In genomic region chr2:217868265-217868892, GRCh38 we compare ENCODE assay signal across 23 cellular contexts.
A peak's percentile ranks its signal among the peaks of the same experiment; 100 is the strongest.
DNase-seq lines count a peak whose midpoint lies in the region; ATAC-seq, FAIRE-seq and TF ChIP-seq lines count a peak whose summit lies in the region.
"Had no signal": no experiment of that assay in that cellular context is flagged by ENCODE, and none has a peak within 500 bp of the region (broad histone marks: within the 10 kb centered on the region; RNA-seq: fewer than 3 reads in every experiment).

No MANE protein-coding gene starts in this region.

- intact Hi-C loops in lower lobe of right lung (cut with DNase I) (no loop called here), vagina (cut with DNase I) (no loop called here), dorsolateral prefrontal cortex (cut with DNase I) (no loop called here)

- peaks cover 99% of the 10 kb centered on the region for H4K20me1 ChIP-seq in astrocyte (ENCODE audit: insufficient read depth, low read length)

- TF ChIP-seq CTCF in astrocyte (IDR thresholded peaks at IDR 0.05; ENCODE audit: insufficient read depth, low read depth, low read length) = no peak
- TF ChIP-seq CTCF in lower lobe of right lung (IDR thresholded peaks at IDR 0.05) = no peak
- no peak for TF ChIP-seq CTCF in vagina (IDR thresholded peaks at IDR 0.05)
- no peak for TF ChIP-seq CTCF in dorsolateral prefrontal cortex (IDR thresholded peaks at IDR 0.05 in 54 of 56, conservative IDR thresholded peaks at IDR 0.05 in 2 of 56; ENCODE audit: low read depth in 1 of 56, partially characterized antibody in 56 of 56)

- no peak for ATAC-seq in lower lobe of right lung
- ATAC-seq in HG03565 (IDR thresholded peaks at IDR 0.05; ENCODE audit: unreplicated experiment) = no peak
- ATAC-seq: activated naive CD8-positive, alpha-beta T cell treated with anti-CD3 and anti-CD28 coated beads, Interleukin-2, amount 50 U/mL, for 24 hours; activated T-cell treated with anti-CD3 and anti-CD28 coated beads, Interleukin-2, amount 50 U/mL, for 4 hours; body of pancreas; naive thymus-derived CD8-positive, alpha-beta T cell; stimulated activated memory B cell treated with anti-CD40 and anti-IgM and Interleukin-4, amounts not matched to agents 10 μg/mL and 1 μg/mL and 100 μg/mL, for 72 hours had no signal

- H3K27me3 ChIP-seq in astrocyte (ENCODE audit: insufficient read depth, low read length) = no peaks in the 10 kb centered on the region
- no peaks in the 10 kb centered on the region for H3K27me3 ChIP-seq in lower lobe of right lung (ENCODE audit: low read depth)
- no peaks in the 10 kb centered on the region for H3K27me3 ChIP-seq in rectal smooth muscle tissue (ENCODE audit: control insufficient read depth, insufficient read depth, low read length)
- H3K27me3 ChIP-seq in vagina = no peaks in the 10 kb centered on the region
- no peaks in the 10 kb centered on the region for H3K27me3 ChIP-seq in dorsolateral prefrontal cortex
- H3K27me3 ChIP-seq: body of pancreas, suprapubic skin had no signal

- DNase-seq in astrocyte (ENCODE audit: low read depth) (no peak), lower lobe of right lung (no peak), vagina (ENCODE audit: extremely low spot score in 2 of 2) (no peak), dorsolateral prefrontal cortex (no peak), DMS79 (lab: John Stamatoyannopoulos, UW) (no peak)
- DNase-seq: activated B cell treated with CpG ODN at 0.5 μM for 24 hours; activated naive CD8-positive, alpha-beta T cell treated with anti-CD3 and anti-CD28 coated beads, Interleukin-2, amount 50 U/mL, for 24 hours; activated T-cell treated with anti-CD3 and anti-CD28 coated beads, Interleukin-2, amount 50 U/mL, for 4 hours; body of pancreas; cerebellar nuclear complex; H9; immature natural killer cell; naive thymus-derived CD8-positive, alpha-beta T cell; NCI-H1694; occipital lobe; PC-9; SK-N-SH had no signal

- H3K9me3 ChIP-seq in astrocyte (ENCODE audit: insufficient read depth, low read depth, low read length) = no peaks in the 10 kb centered on the region
- no peaks in the 10 kb centered on the region for H3K9me3 ChIP-seq in lower lobe of right lung
- H3K9me3 ChIP-seq in vagina = no peaks in the 10 kb centered on the region
- H3K9me3 ChIP-seq: body of pancreas, SK-N-SH, suprapubic skin had no signal

- H3K27ac ChIP-seq in astrocyte (ENCODE audit: low read depth, low read length) = no peak overlapping the region
- peak overlapping the region; percentile 11 for H3K27ac ChIP-seq in lower lobe of right lung
- peak overlapping the region; percentile 60 for H3K27ac ChIP-seq in rectal smooth muscle tissue (ENCODE audit: low read depth, low read length)
- peak overlapping the region; percentile 62 for H3K27ac ChIP-seq in vagina
- H3K27ac ChIP-seq in dorsolateral prefrontal cortex = no peak overlapping the region
- H3K27ac ChIP-seq: body of pancreas, PC-9 had no signal

- H3K36me3 Mint-ChIP-seq in astrocyte (ENCODE audit: low read depth, unreplicated experiment) = peaks cover 53% of the 10 kb centered on the region
- H3K36me3 Mint-ChIP-seq: immature natural killer cell; naive thymus-derived CD8-positive, alpha-beta T cell; stimulated activated memory B cell treated with anti-CD40 and anti-IgM and Interleukin-4, amounts not matched to agents 10 μg/mL and 1 μg/mL and 100 μg/mL, for 72 hours had no signal

- no peak overlapping the region for H3K4me2 ChIP-seq in astrocyte (ENCODE audit: low read length)
- H3K4me2 ChIP-seq: PC-9 had no signal

- no peaks in the 10 kb centered on the region for H3K9me3 Mint-ChIP-seq in astrocyte (ENCODE audit: unreplicated experiment)
- H3K9me3 Mint-ChIP-seq: activated naive CD8-positive, alpha-beta T cell treated with anti-CD3 and anti-CD28 coated beads, Interleukin-2, amount 50 U/mL, for 24 hours; H9; naive thymus-derived CD8-positive, alpha-beta T cell; stimulated activated memory B cell treated with anti-CD40 and anti-IgM and Interleukin-4, amounts not matched to agents 10 μg/mL and 1 μg/mL and 100 μg/mL, for 72 hours had no signal

- H3K36me3 ChIP-seq in astrocyte (ENCODE audit: insufficient read depth, low read length) (peaks cover 49% of the 10 kb centered on the region), lower lobe of right lung (peaks cover 100% of the 10 kb centered on the region), rectal smooth muscle tissue (ENCODE audit: control insufficient read depth, insufficient read depth, low read length) (peaks cover 27% of the 10 kb centered on the region), vagina (peaks cover 0 to 38% of the 10 kb centered on the region in 2 donors)

- H3K9ac ChIP-seq in astrocyte (ENCODE audit: low read length) (no peak overlapping the region), rectal smooth muscle tissue (ENCODE audit: low read length) (no peak overlapping the region)
- H3K9ac ChIP-seq: SK-N-SH had no signal

- FAIRE-seq in astrocyte (lab: Jason Lieb, UNC) = peak; percentile 69
- FAIRE-seq: GM12891, urothelium cell line had no signal

- peaks cover 20% of the 10 kb centered on the region for H3K4me1 Mint-ChIP-seq in astrocyte (ENCODE audit: low read depth, unreplicated experiment)
- H3K4me1 Mint-ChIP-seq: immature natural killer cell had no signal

- H3K4me3 Mint-ChIP-seq in astrocyte (ENCODE audit: unreplicated experiment) = no peak overlapping the region
- H3K4me3 Mint-ChIP-seq: activated B cell treated with CpG ODN at 0.5 μM for 24 hours; activated naive CD8-positive, alpha-beta T cell treated with anti-CD3 and anti-CD28 coated beads, Interleukin-2, amount 50 U/mL, for 24 hours; activated T-cell treated with anti-CD3 and anti-CD28 coated beads, Interleukin-2, amount 50 U/mL, for 4 hours; H9; immature natural killer cell; naive thymus-derived CD8-positive, alpha-beta T cell; stimulated activated memory B cell treated with anti-CD40 and anti-IgM and Interleukin-4, amounts not matched to agents 10 μg/mL and 1 μg/mL and 100 μg/mL, for 72 hours had no signal

- H3K27me3 Mint-ChIP-seq in astrocyte (ENCODE audit: low read depth, unreplicated experiment) = no peaks in the 10 kb centered on the region
- H3K27me3 Mint-ChIP-seq: activated naive CD8-positive, alpha-beta T cell treated with anti-CD3 and anti-CD28 coated beads, Interleukin-2, amount 50 U/mL, for 24 hours had no signal

- peaks cover 3% of the 10 kb centered on the region for H3K79me2 ChIP-seq in astrocyte (ENCODE audit: insufficient read depth, low read length)

- peaks cover 8% of the 10 kb centered on the region for H3K4me1 ChIP-seq in astrocyte (ENCODE audit: insufficient read depth, low read length)
- H3K4me1 ChIP-seq in lower lobe of right lung = peaks cover 16% of the 10 kb centered on the region
- peaks cover 22% of the 10 kb centered on the region for H3K4me1 ChIP-seq in rectal smooth muscle tissue (ENCODE audit: control insufficient read depth, insufficient read depth, low read length)
- H3K4me1 ChIP-seq in vagina = peaks cover 63% of the 10 kb centered on the region
- H3K4me1 ChIP-seq: body of pancreas had no signal

- H3K27ac Mint-ChIP-seq in astrocyte (ENCODE audit: unreplicated experiment) = no peak overlapping the region
- H3K27ac Mint-ChIP-seq: activated B cell treated with CpG ODN at 0.5 μM for 24 hours; activated naive CD8-positive, alpha-beta T cell treated with anti-CD3 and anti-CD28 coated beads, Interleukin-2, amount 50 U/mL, for 24 hours; H9; immature natural killer cell; naive thymus-derived CD8-positive, alpha-beta T cell; stimulated activated memory B cell treated with anti-CD40 and anti-IgM and Interleukin-4, amounts not matched to agents 10 μg/mL and 1 μg/mL and 100 μg/mL, for 72 hours had no signal

- no peak overlapping the region for H2AFZ ChIP-seq in astrocyte (ENCODE audit: low read depth, low read length)
- H2AFZ ChIP-seq: PC-9 had no signal

- TF ChIP-seq POLR2A in vagina (IDR thresholded peaks at IDR 0.05) = no peak

- H3K4me3 ChIP-seq in astrocyte (ENCODE audit: insufficient read depth, low read depth, low read length) = no peak overlapping the region
- H3K4me3 ChIP-seq in lower lobe of right lung = no peak overlapping the region
- H3K4me3 ChIP-seq in rectal smooth muscle tissue (ENCODE audit: low read length) = no peak overlapping the region
- H3K4me3 ChIP-seq in vagina = no peak overlapping the region
- H3K4me3 ChIP-seq in dorsolateral prefrontal cortex = no peak overlapping the region
- H3K4me3 ChIP-seq: body of pancreas, PC-9, suprapubic skin had no signal

Comparison
In these comparisons a context has a peak if more than half of its experiments do, and no peak if none do; other contexts are left out.
1. H3K27ac ChIP-seq: peak in lower lobe of right lung (single experiment), rectal smooth muscle tissue (single experiment) and vagina (single experiment); none in astrocyte (single experiment) and dorsolateral prefrontal cortex (0 of 59).